Comparison of ENCODE assay signal across 29 cellular contexts in genomic region chr2:9466147-9466683, GRCh38.
"Had no signal": no experiment of that assay in that cellular context is flagged by ENCODE, and none has a peak within 500 bp of the region (broad histone marks: within the 10 kb centered on the region; RNA-seq: fewer than 3 reads in every experiment).

No MANE protein-coding gene starts in this region.

- H3K27ac Mint-ChIP-seq: activated CD4-positive, alpha-beta T cell treated with anti-CD3 and anti-CD28 coated beads, Interleukin-2, amount 10 ng/mL, durations not matched to agents 24 days and 14 days; activated naive CD4-positive, alpha-beta T cell treated with anti-CD3 and anti-CD28 coated beads for 36 hours; activated T-helper 1 cell treated with anti-CD3 and anti-CD28 coated beads, Interleukin-12 subunit alpha, Interleukin-12 subunit beta, Interleukin-2, Interleukin-4 antibody, amounts not matched to agents 30 ng/mL and 10 ng/mL and 1 ng/mL, durations not matched to agents 14 hours and 24 hours and 36 hours had no signal

- H3K4me3 Mint-ChIP-seq: activated CD4-positive, alpha-beta T cell treated with anti-CD3 and anti-CD28 coated beads, Interleukin-2, amount 10 ng/mL, durations not matched to agents 24 days and 14 days; activated naive CD4-positive, alpha-beta T cell treated with anti-CD3 and anti-CD28 coated beads for 36 hours; activated T-helper 1 cell treated with anti-CD3 and anti-CD28 coated beads, Interleukin-12 subunit alpha, Interleukin-12 subunit beta, Interleukin-2, Interleukin-4 antibody, amounts not matched to agents 30 ng/mL and 10 ng/mL and 1 ng/mL, durations not matched to agents 14 hours and 24 hours and 36 hours; T-cell had no signal

- H3K9me3 Mint-ChIP-seq: activated CD4-positive, alpha-beta T cell treated with anti-CD3 and anti-CD28 coated beads, Interleukin-2, amount 10 ng/mL, durations not matched to agents 24 days and 14 days; activated naive CD4-positive, alpha-beta T cell treated with anti-CD3 and anti-CD28 coated beads for 36 hours; activated naive CD4-positive, alpha-beta T cell treated with anti-CD3 and anti-CD28 coated beads, Interleukin-2, amount 50 U/mL, for 72 hours; activated T-helper 1 cell treated with anti-CD3 and anti-CD28 coated beads, Interleukin-12 subunit alpha, Interleukin-12 subunit beta, Interleukin-2, Interleukin-4 antibody, amounts not matched to agents 30 ng/mL and 10 ng/mL and 1 ng/mL, durations not matched to agents 14 hours and 24 hours and 36 hours; T-cell had no signal

- ATAC-seq: activated naive CD4-positive, alpha-beta T cell treated with anti-CD3 and anti-CD28 coated beads, Interleukin-2, amount 50 U/mL, for 72 hours; body of pancreas; SK-N-SH treated with all-trans-retinoic acid at 6 μM for 48 hours; T-cell had no signal

- H3K27me3 ChIP-seq: adrenal gland, body of pancreas, breast epithelium, Peyer's patch had no signal

- DNase-seq: activated CD4-positive, alpha-beta T cell treated with anti-CD3 and anti-CD28 coated beads, Interleukin-2, amount 10 ng/mL, durations not matched to agents 24 days and 14 days; activated CD4-positive, alpha-beta T cell treated with anti-CD3 and anti-CD28 coated beads, Interleukin-2, amount 50 U/mL, for 4 hours; activated gamma-delta T cell treated with Interleukin-2 at 50 U/mL for 16 hours; activated naive CD4-positive, alpha-beta T cell treated with anti-CD3 and anti-CD28 coated beads for 36 hours; activated T-cell treated with anti-CD3 and anti-CD28 coated beads, Interleukin-2, amount 50 U/mL, for 1 hour; adrenal gland; body of pancreas; caudate nucleus; cerebellar nuclear complex; MM.1S; MV-4-11; NCI-H1092; NCI-H1436 treated with DMSO at 0.1 percent for 48 hours; NCI-H1694 treated with DMSO at 0.1 percent for 48 hours; NCI-H2029; NCI-H345; NCI-H524 treated with DMSO at 0.1 percent for 48 hours; Peyer's patch; RPMI8226; SIG-M5; T-cell; T-helper 9 cell; WERI-Rb-1 had no signal

- H3K4me1 ChIP-seq: body of pancreas, breast epithelium, Peyer's patch had no signal

- H3K4me3 ChIP-seq: adrenal gland, body of pancreas, breast epithelium, Peyer's patch had no signal

- H3K4me2 ChIP-seq: KMS-11 had no signal

- H3K4me1 Mint-ChIP-seq: T-cell had no signal

- H3K9me3 ChIP-seq: adrenal gland, body of pancreas, breast epithelium, Peyer's patch had no signal

- H3K27me3 Mint-ChIP-seq: activated CD4-positive, alpha-beta T cell treated with anti-CD3 and anti-CD28 coated beads, Interleukin-2, amount 10 ng/mL, durations not matched to agents 24 days and 14 days; T-cell had no signal

- H3K9ac ChIP-seq: KMS-11 had no signal

- H3K27ac ChIP-seq: adrenal gland, body of pancreas, breast epithelium, KMS-11, Peyer's patch, WERI-Rb-1 had no signal

- H3K36me3 ChIP-seq: breast epithelium had no signal

- FAIRE-seq: astrocyte had no signal
